32 cellular contexts compared by ENCODE assay signal in genomic region chrX:123060986-123061385, GRCh38.
"Had no signal": no experiment of that assay in that cellular context is flagged by ENCODE, and none has a peak within 500 bp of the region (broad histone marks: within the 10 kb centered on the region; RNA-seq: fewer than 3 reads in every experiment).

No MANE protein-coding gene starts in this region.

- H3K4me3 Mint-ChIP-seq: immature natural killer cell; mesothelial cell of epicardium; naive B cell; natural killer cell; nephron progenitor cell; neural progenitor cell; stimulated activated naive B cell treated with anti-CD40 and anti-IgM and Interleukin-4, amounts not matched to agents 10 μg/mL and 1 μg/mL and 100 μg/mL, for 72 hours had no signal

- H3K9me3 Mint-ChIP-seq: neural progenitor cell had no signal

- H3K27ac ChIP-seq: left lung, lower lobe of right lung, neural progenitor cell, neutrophil, ovary, skin epidermis, stomach, testis, thyroid gland, transverse colon, upper lobe of left lung, vagina had no signal

- H2AFZ ChIP-seq: neural progenitor cell had no signal

- H3K36me3 ChIP-seq: left lung, lower lobe of right lung, neural progenitor cell, neutrophil, ovary, stomach, thyroid gland, transverse colon, upper lobe of left lung, vagina had no signal

- H3K27me3 Mint-ChIP-seq: naive B cell; progenitor cell of endocrine pancreas; stimulated activated naive B cell treated with anti-CD40 and anti-IgM and Interleukin-4, amounts not matched to agents 10 μg/mL and 1 μg/mL and 100 μg/mL, for 72 hours had no signal

- H3K9ac ChIP-seq: neural progenitor cell had no signal

- H3K4me1 Mint-ChIP-seq: immature natural killer cell; mesothelial cell of epicardium; naive B cell; natural killer cell; nephron progenitor cell; neural progenitor cell; stimulated activated naive B cell treated with anti-CD40 and anti-IgM and Interleukin-4, amounts not matched to agents 10 μg/mL and 1 μg/mL and 100 μg/mL, for 72 hours had no signal

- H3K4me3 ChIP-seq: left lung, lower lobe of right lung, neural progenitor cell, ovary, skin epidermis, stomach, testis, thyroid gland, transverse colon, upper lobe of left lung, vagina had no signal

- FAIRE-seq: islet of Langerhans had no signal

- H3K27ac Mint-ChIP-seq: immature natural killer cell; mesothelial cell of epicardium; natural killer cell; nephron progenitor cell; neural progenitor cell; progenitor cell of endocrine pancreas; stimulated activated naive B cell treated with anti-CD40 and anti-IgM and Interleukin-4, amounts not matched to agents 10 μg/mL and 1 μg/mL and 100 μg/mL, for 72 hours had no signal

- H3K4me2 ChIP-seq: neural progenitor cell had no signal

- H3K9me3 ChIP-seq: left lung, lower lobe of right lung, neutrophil, ovary, stomach, testis, thyroid gland, transverse colon, upper lobe of left lung, vagina had no signal

- DNase-seq: hypothalamus; immature natural killer cell; kidney; left colon; left lung; lower lobe of right lung; mesendoderm; naive B cell; natural killer cell; nephron progenitor cell; occipital lobe; ovary; retina; right cardiac atrium; stimulated activated CD4-positive, alpha-beta T cell treated with anti-CD3 and anti-CD28 coated beads, Interleukin-12 subunit alpha, Interleukin-12 subunit beta, amount 100 ng/mL, for 4 hours; stimulated activated CD4-positive, alpha-beta T cell treated with anti-CD3 and anti-CD28 coated beads, Interleukin-15, amount 100 ng/mL, for 24 hours; stimulated activated CD4-positive, alpha-beta T cell treated with anti-CD3 and anti-CD28 coated beads, Interleukin-2, amount 100 ng/mL, for 24 hours; stimulated activated CD4-positive, alpha-beta T cell treated with anti-CD3 and anti-CD28 coated beads, Interleukin-4, amount 100 ng/mL, for 1 hour; stimulated activated naive B cell treated with anti-CD40 and anti-IgM and Interleukin-4, amounts not matched to agents 10 μg/mL and 1 μg/mL and 100 μg/mL, for 72 hours; stimulated activated naive CD8-positive, alpha-beta T cell treated with anti-CD3 and anti-CD28 coated beads, Interleukin-15, Interleukin-2, amounts not matched to agents 100 U/mL and 50 U/mL, for 24 hours; stomach; testis; thyroid gland; transverse colon; upper lobe of left lung had no signal

- H3K4me1 ChIP-seq: left lung, lower lobe of right lung, neural progenitor cell, stomach, testis, thyroid gland, transverse colon, upper lobe of left lung, vagina had no signal

- H3K27me3 ChIP-seq: left lung, neural progenitor cell, neutrophil, ovary, stomach, testis, thyroid gland, transverse colon, upper lobe of left lung, vagina had no signal

- H3K36me3 Mint-ChIP-seq: immature natural killer cell; mesothelial cell of epicardium; naive B cell; natural killer cell; neural progenitor cell; stimulated activated naive B cell treated with anti-CD40 and anti-IgM and Interleukin-4, amounts not matched to agents 10 μg/mL and 1 μg/mL and 100 μg/mL, for 72 hours had no signal
